In the genomic region with DNA sequence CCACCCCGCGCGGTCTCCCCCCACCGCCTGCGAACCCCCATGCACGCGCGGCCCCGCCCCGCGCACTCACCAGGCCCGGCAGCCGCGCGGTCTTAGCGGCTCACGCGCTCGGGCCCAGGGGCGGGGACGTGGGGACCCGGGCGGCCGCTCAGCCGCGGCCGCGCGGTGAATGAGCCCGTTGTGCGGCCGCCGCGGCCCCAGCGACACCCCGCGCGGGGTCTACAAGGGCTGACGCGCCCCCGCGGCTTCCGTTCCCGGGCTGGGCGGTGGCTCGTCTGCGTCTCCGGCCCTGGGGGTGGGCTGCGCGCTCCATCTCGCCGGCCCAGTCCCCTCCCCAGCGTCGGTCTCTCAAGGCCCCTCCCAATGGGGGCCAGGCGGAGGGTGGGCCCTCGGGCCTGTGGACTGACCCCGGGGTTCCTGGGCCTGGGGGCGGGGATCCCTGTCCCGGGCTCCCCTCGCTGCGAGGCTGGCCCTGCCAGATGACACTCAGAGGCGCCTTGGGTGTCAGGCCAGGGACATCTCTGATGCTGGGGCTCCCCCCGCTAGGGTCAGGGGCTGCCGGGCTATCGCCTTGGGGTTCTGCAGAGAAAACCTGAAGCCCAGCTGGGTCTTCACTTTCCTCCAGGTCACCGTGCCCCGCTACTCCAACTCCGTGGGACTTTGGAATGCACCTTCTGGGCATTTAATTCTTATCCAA, we compare ENCODE assay signal across 11 cellular contexts. TPM values are rescaled to one million over a fixed set of nuclear protein-coding genes. Genes with fewer than 3 reads are reported as not detected.
DNase-seq lines count a peak whose midpoint lies in the region; ATAC-seq and TF ChIP-seq lines count a peak whose summit lies in the region.
"Had no signal": no experiment of that assay in that cellular context is flagged by ENCODE, and none has a peak within 500 bp of the region (broad histone marks: within the 10 kb centered on the region; RNA-seq: fewer than 3 reads in every experiment).

No MANE protein-coding gene starts in this region.

- H4K20me1 ChIP-seq in IMR-90 (ENCODE audit: insufficient read depth, low read length) = peaks cover 11% of the 10 kb centered on the region

- peaks cover 53% of the 10 kb centered on the region for H3K27me3 ChIP-seq in IMR-90 (ENCODE audit: control insufficient read depth, insufficient read depth, low read length)
- H3K27me3 ChIP-seq in esophagus muscularis mucosa = peaks cover 7 to 67% (median 37%) of the 10 kb centered on the region in 4 donors

- no peak overlapping the region for H2AK5ac ChIP-seq in IMR-90 (ENCODE audit: low read depth, low read length)

- BruUV-seq in IMR-90 (replicated peaks; lab: Mats Ljungman, UMichigan) = no TSS peak

- in situ Hi-C loops in IMR-90 (cut with MboI; ENCODE audit: low sequenced_read_pairs) = no loop called here

- WGBS in IMR-90 (ENCODE audit: extremely low coverage in 2 of 2, insufficient read length in 1 of 2), 2 experiments = 2% methylated on average over 25 of the region's 68 CpGs; no CpG with 5 or more reads in 1 of the 2 experiments
- 0% methylated on average over 29 of the region's 68 CpGs for WGBS in esophagus muscularis mucosa

- H2BK120ac ChIP-seq in IMR-90 (ENCODE audit: low read depth, low read length) = no peak overlapping the region

- no peak overlapping the region for H3K56ac ChIP-seq in IMR-90 (ENCODE audit: extremely low read depth, insufficient read depth, low read length)

- H3K27ac ChIP-seq in IMR-90 (ENCODE audit: insufficient read depth, low read length) (no peak overlapping the region), esophagus muscularis mucosa (replicated peaks in 1 of 4) (no peak overlapping the region)

- H3K4me1 Mint-ChIP-seq in natural killer cell = peaks cover 0 to 10% of the 10 kb centered on the region in 2 donors

- peak overlapping the region; percentile 48 for H3K4me2 ChIP-seq in IMR-90 (ENCODE audit: low read depth, low read length)

- no peak overlapping the region for H4K91ac ChIP-seq in IMR-90 (ENCODE audit: insufficient read depth, low read depth, low read length)

- TF ChIP-seq EP300 in esophagus muscularis mucosa (IDR thresholded peaks at IDR 0.05) = no peak

- H3K4ac ChIP-seq in IMR-90 (ENCODE audit: low read depth, low read length) = no peak overlapping the region

- H2BK5ac ChIP-seq in IMR-90 (ENCODE audit: low read depth, low read length, poor library complexity, severe bottlenecking) = no peak overlapping the region

- peaks cover 4% of the 10 kb centered on the region; the same call in 1 of the 2 replicates for H3K4me1 ChIP-seq in IMR-90 (ENCODE audit: control insufficient read depth, insufficient read depth, low read length)
- peaks cover 10 to 36% (median 29%) of the 10 kb centered on the region in 4 donors for H3K4me1 ChIP-seq in esophagus muscularis mucosa

- ATAC-seq in IMR-90 (ENCODE audit: low read depth) = peak; percentile 61
- ATAC-seq in natural killer cell = peak in 2 of 3 donors; percentile 67 to 73
- ATAC-seq in HG02759 (IDR thresholded peaks at IDR 0.05; ENCODE audit: unreplicated experiment) = no peak

- H3K4me3 ChIP-seq in AG04449 (ENCODE audit: low read depth, low read length) = peak overlapping the region; percentile 12; the same call in 1 of the 2 replicates
- H3K4me3 ChIP-seq in IMR-90 (ENCODE audit: insufficient read depth, low read depth, low read length) = peak overlapping the region; percentile 46
- peak overlapping the region; percentile 45 to 56 (median 46) for H3K4me3 ChIP-seq in esophagus muscularis mucosa

- POLR2A ChIA-PET in AG04449 (lab: Yijun Ruan, JAX) = no interaction called here
- POLR2A ChIA-PET in IMR-90 (lab: Charles Lee; ENCODE audit: unreplicated experiment) = no interaction called here

- 0 out of 4 replicates have a peak, but pooled peaks cover 0 to 2% of the 10 kb centered on the region in 2 experiments for H3K79me1 ChIP-seq in IMR-90 (ENCODE audit: low read depth in 1 of 2, low read length in 2 of 2)

- no peaks in the 10 kb centered on the region for H3K36me3 ChIP-seq in IMR-90 (ENCODE audit: control insufficient read depth, insufficient read depth, low read length)
- no peaks in the 10 kb centered on the region for H3K36me3 ChIP-seq in esophagus muscularis mucosa

- H3K18ac ChIP-seq in IMR-90 (ENCODE audit: low read depth, low read length) = no peak overlapping the region

- TF ChIP-seq RAD21 in IMR-90 (IDR thresholded peaks at IDR 0.05; ENCODE audit: low read length) = no peak

- H4K8ac ChIP-seq in IMR-90 (ENCODE audit: low read depth in 2 of 2, low read length in 2 of 2) = no peak overlapping the region

- peaks cover 5 to 20% of the 10 kb centered on the region in 2 donors for H3K27me3 Mint-ChIP-seq in natural killer cell (ENCODE audit: low read depth in 2 of 2)

- H3K14ac ChIP-seq in IMR-90 (replicated peaks; ENCODE audit: low read depth, low read length) = no peak overlapping the region

- H2AK9ac ChIP-seq in IMR-90 (replicated peaks; ENCODE audit: low read depth, low read length, poor library complexity) = no peak overlapping the region

- H3K9me3 Mint-ChIP-seq in natural killer cell = no peaks in the 10 kb centered on the region
- H3K9me3 Mint-ChIP-seq: T-helper 1 cell treated with Interleukin-12 subunit alpha and Interleukin-12 subunit beta and Interleukin-4 antibody, amounts not matched to agents 30 μg/mL and 1 μg/mL, for 36 hours had no signal

- H3K27ac Mint-ChIP-seq in natural killer cell = no peak overlapping the region
- H3K27ac Mint-ChIP-seq: T-helper 1 cell treated with Interleukin-12 subunit alpha and Interleukin-12 subunit beta and Interleukin-4 antibody, amounts not matched to agents 30 μg/mL and 1 μg/mL, for 36 hours had no signal

- H3K9ac ChIP-seq in IMR-90 (ENCODE audit: low read depth, low read length) = no peak overlapping the region

- H2BK15ac ChIP-seq in IMR-90 (ENCODE audit: low read depth, low read length) = no peak overlapping the region

- CTCF ChIA-PET in AG04449 (lab: Yijun Ruan, JAX) (interaction anchor here (1.1 to 2.2 kb wide), 2 partner anchors 10 to 255 kb away, joined by 3 to 8 read pairs; partner anchors contain the start of gene IDUA), IMR-90 (lab: Yijun Ruan, JAX) (no interaction called here)

- no peaks in the 10 kb centered on the region; the same call in 1 of the 2 replicates for H3K9me3 ChIP-seq in IMR-90 (ENCODE audit: control insufficient read depth, insufficient read depth, low read length)
- no peaks in the 10 kb centered on the region for H3K9me3 ChIP-seq in esophagus muscularis mucosa

- no peak overlapping the region for H2BK20ac ChIP-seq in IMR-90 (ENCODE audit: low read depth, low read length)

- H3K23ac ChIP-seq in IMR-90 (ENCODE audit: low read depth, low read length) = no peak overlapping the region

- H4K5ac ChIP-seq in IMR-90 (ENCODE audit: low read depth, low read length) = no peak overlapping the region

- TF ChIP-seq CTCF in AG04449 (IDR thresholded peaks at IDR 0.05; ENCODE audit: insufficient read depth, low read length, missing control alignments) = no peak
- TF ChIP-seq CTCF in IMR-90 (conservative IDR thresholded peaks at IDR 0.05; ENCODE audit: low read depth, low read length) = no peak
- no peak for TF ChIP-seq CTCF in esophagus muscularis mucosa (IDR thresholded peaks at IDR 0.05)
- TF ChIP-seq CTCF in natural killer cell (IDR thresholded peaks at IDR 0.05) = no peak

- dilution Hi-C loops in IMR-90 (cut with HindIII; ENCODE audit: low sequenced_read_pairs, unreplicated experiment) = no loop called here

- intact Hi-C loops in IMR-90 (cut with micrococcal nuclease) = no loop called here
- intact Hi-C loops in esophagus muscularis mucosa (cut with DNase I) = no loop called here
- intact Hi-C loops in natural killer cell (cut with micrococcal nuclease) = no loop called here

- peak overlapping the region; percentile 72 for H2AFZ ChIP-seq in IMR-90 (replicated peaks; ENCODE audit: low read length, poor library complexity)

- H3K4me3 Mint-ChIP-seq in natural killer cell = no peak overlapping the region
- H3K4me3 Mint-ChIP-seq: T-helper 1 cell treated with Interleukin-12 subunit alpha and Interleukin-12 subunit beta and Interleukin-4 antibody, amounts not matched to agents 30 μg/mL and 1 μg/mL, for 36 hours had no signal

- no peaks in the 10 kb centered on the region for H3K36me3 Mint-ChIP-seq in natural killer cell

- TF ChIP-seq POLR2A in IMR-90 (IDR thresholded peaks at IDR 0.05; ENCODE audit: low read depth, low read length) (no peak), esophagus muscularis mucosa (IDR thresholded peaks at IDR 0.05; ENCODE audit: low read depth) (no peak)

- DNase-seq in AG04449 (ENCODE audit: low read depth, low spot score) (no peak), IMR-90 (no peak), esophagus muscularis mucosa (ENCODE audit: extremely low spot score) (no peak), natural killer cell (no peak), T-helper 9 cell (no peak), SHP77 treated with DMSO at 0.1 percent for 48 hours (lab: John Stamatoyannopoulos, UW) (no peak), activated gamma-delta T cell treated with Interleukin-2 at 50 U/mL for 16 hours (no peak)
- DNase-seq: stimulated activated naive CD4-positive, alpha-beta T cell treated with Interleukin-2 at 50 U/mL for 16 hours had no signal

- no peaks in the 10 kb centered on the region for H3K9me1 ChIP-seq in IMR-90 (ENCODE audit: insufficient read depth, low read length)

RNA-seq across cellular contexts. Expression of gene SLC26A1, which starts 4.3 kb away (rescaled TPM):
- not detected in 2 replicates for total RNA-seq in IMR-90 (2012; rRNA removed)
- polyA plus RNA-seq in IMR-90 (2012; rRNA removed) = 0.09 and 0.13 TPM in 2 replicates
- polyA plus RNA-seq in IMR-90 (2012; cell fraction: cytosol; rRNA removed) = 0.03 and 0.05 TPM in 2 replicates
- 0.24 and 0.40 TPM in 2 replicates for polyA plus RNA-seq in IMR-90 (2012; cell fraction: nucleus; rRNA removed; ENCODE audit: low replicate concordance)
- total RNA-seq in esophagus muscularis mucosa = under 1 TPM in 1 of 4 donors, not detected in 3; 0.06 TPM
- total RNA-seq in natural killer cell = under 1 TPM; 0.19 to 0.80 (median 0.61) TPM
- total RNA-seq: M059J had no signal

RNA-seq across cellular contexts. Expression of gene IDUA, which starts 10.7 kb away (rescaled TPM):
- total RNA-seq in IMR-90 (2012; rRNA removed) (0.72 and 1.7 TPM in 2 replicates), esophagus muscularis mucosa (10 to 100 TPM; 10.4 to 23.1 (median 11.5) TPM), natural killer cell (10 to 100 TPM; 38.7 to 43.6 (median 43.0) TPM)
- polyA plus RNA-seq in IMR-90 (2012; rRNA removed) = 12.5 and 16.7 TPM in 2 replicates
- polyA plus RNA-seq in IMR-90 (2012; cell fraction: cytosol; rRNA removed) = 6.3 and 14.8 TPM in 2 replicates
- 119 and 328 TPM in 2 replicates for polyA plus RNA-seq in IMR-90 (2012; cell fraction: nucleus; rRNA removed; ENCODE audit: low replicate concordance)

RNA-seq across cellular contexts. Expression of gene FGFRL1, which starts 13.9 kb away (rescaled TPM):
- total RNA-seq in IMR-90 (2012; rRNA removed) (43.3 and 49.3 TPM in 2 replicates), esophagus muscularis mucosa (10 to 100 TPM; 22.0 to 54.2 (median 32.5) TPM), natural killer cell (10 to 100 TPM; 28.0 to 39.8 (median 32.5) TPM)
- polyA plus RNA-seq in IMR-90 (2012; rRNA removed) = 78.8 and 87.3 TPM in 2 replicates
- polyA plus RNA-seq in IMR-90 (2012; cell fraction: cytosol; rRNA removed) = 35.7 and 111 TPM in 2 replicates
- polyA plus RNA-seq in IMR-90 (2012; cell fraction: nucleus; rRNA removed; ENCODE audit: low replicate concordance) = 65.7 and 165 TPM in 2 replicates

RNA-seq across cellular contexts. Expression of gene DGKQ, which starts 24.2 kb away (rescaled TPM):
- 4.3 and 4.4 TPM in 2 replicates for total RNA-seq in IMR-90 (2012; rRNA removed)
- polyA plus RNA-seq in IMR-90 (2012; rRNA removed) = 15.6 and 17.4 TPM in 2 replicates
- 10.0 and 14.6 TPM in 2 replicates for polyA plus RNA-seq in IMR-90 (2012; cell fraction: cytosol; rRNA removed)
- polyA plus RNA-seq in IMR-90 (2012; cell fraction: nucleus; rRNA removed; ENCODE audit: low replicate concordance) = 58.0 and 149 TPM in 2 replicates
- 10 to 100 TPM in 2 of 4 donors, 1 to 10 TPM in 2; 7.5 to 11.9 (median 9.9) TPM for total RNA-seq in esophagus muscularis mucosa
- 10 to 100 TPM; 64.2 to 79.5 (median 65.2) TPM for total RNA-seq in natural killer cell
